22 cellular contexts compared by ENCODE assay signal in genomic region chr17:78611636-78612035, GRCh38. TPM values are rescaled to one million over a fixed set of nuclear protein-coding genes. Genes with fewer than 3 reads are reported as not detected.
A peak's percentile ranks its signal among the peaks of the same experiment; 100 is the strongest.
DNase-seq lines count a peak whose midpoint lies in the region; ATAC-seq and TF ChIP-seq lines count a peak whose summit lies in the region.
"Had no signal": no experiment of that assay in that cellular context is flagged by ENCODE, and none has a peak within 500 bp of the region (broad histone marks: within the 10 kb centered on the region; RNA-seq: fewer than 3 reads in every experiment).

No MANE protein-coding gene starts in this region.

- peaks cover 47% of the 10 kb centered on the region for H3K4me1 ChIP-seq in stomach smooth muscle (ENCODE audit: control insufficient read depth, insufficient read depth, low read length)
- H3K4me1 ChIP-seq: Peyer's patch had no signal

- DNase-seq in NCI-H2107 treated with DMSO at 0.1 percent for 48 hours (lab: John Stamatoyannopoulos, UW; ENCODE audit: unreplicated experiment) (peak; percentile 58), NCI-H2107 (lab: John Stamatoyannopoulos, UW) (no peak), RPMI7951 (ENCODE audit: low read depth) (peak; percentile 82), fibroblast of the aortic adventitia (ENCODE audit: low read depth) (peak; percentile 78), globus pallidus (ENCODE audit: low spot score) (no peak), caudate nucleus (lab: John Stamatoyannopoulos, UW) (no peak)
- DNase-seq: 8988T; activated CD8-positive, alpha-beta T cell treated with anti-CD3 and anti-CD28 coated beads, Interleukin-2, amount 10 ng/mL, durations not matched to agents 7 days and 5 days; activated T-cell treated with anti-CD3 and anti-CD28 coated beads, Interleukin-2, amount 50 U/mL, for 24 hours; C1 segment of cervical spinal cord; DMS 273 treated with DMSO at 0.1 percent for 48 hours; gastrocnemius medialis; left colon; nucleus accumbens; Peyer's patch; right cardiac atrium; stimulated activated naive B cell treated with anti-CD40 and anti-IgM and Interleukin-4, amounts not matched to agents 10 μg/mL and 1 μg/mL and 100 μg/mL, for 72 hours; tibial artery had no signal

- peak overlapping the region; percentile 79 for H3K27ac ChIP-seq in stomach smooth muscle (ENCODE audit: low read length)
- no peak overlapping the region for H3K27ac ChIP-seq in caudate nucleus (ENCODE audit: low read depth, low read length)
- H3K27ac ChIP-seq: gastrocnemius medialis, Peyer's patch, tibial artery had no signal

- no peaks in the 10 kb centered on the region for H3K27me3 ChIP-seq in stomach smooth muscle (ENCODE audit: control insufficient read depth in 1 of 2, insufficient read depth in 2 of 2, low read length in 2 of 2)
- H3K27me3 ChIP-seq: Peyer's patch, tibial artery had no signal

- no peak for ATAC-seq in GM21367 (IDR thresholded peaks at IDR 0.05; ENCODE audit: unreplicated experiment)
- ATAC-seq: activated CD4-positive, CD25-positive, alpha-beta regulatory T cell treated with anti-CD3 and anti-CD28 coated beads, Interleukin-2, amount 50 U/mL, for 24 hours; activated CD8-positive, alpha-beta T cell treated with anti-CD3 and anti-CD28 coated beads, Interleukin-2, amount 10 ng/mL, durations not matched to agents 7 days and 5 days; left colon; stimulated activated naive B cell treated with anti-CD40 and anti-IgM and Interleukin-4, amounts not matched to agents 10 μg/mL and 1 μg/mL and 100 μg/mL, for 72 hours had no signal

- H3K4me3 ChIP-seq in fibroblast of the aortic adventitia (ENCODE audit: low read depth, low read length) (no peak overlapping the region), stomach smooth muscle (ENCODE audit: low read length in 2 of 2) (peak overlapping the region in 1 of 2 donors; percentile 29)
- H3K4me3 ChIP-seq: coronary artery, gastrocnemius medialis, Peyer's patch, tibial artery had no signal

- no peak for TF ChIP-seq CTCF in fibroblast of the aortic adventitia (IDR thresholded peaks at IDR 0.05; ENCODE audit: insufficient read depth, low read length)

- no peaks in the 10 kb centered on the region for H3K36me3 ChIP-seq in stomach smooth muscle (ENCODE audit: control insufficient read depth in 2 of 2, insufficient read depth in 2 of 2, low read length in 2 of 2)
- H3K36me3 ChIP-seq: gastrocnemius medialis, Peyer's patch, tibial artery had no signal

- H3K9me3 ChIP-seq in stomach smooth muscle (ENCODE audit: control insufficient read depth in 2 of 2, low read length in 2 of 2): no peaks in the 10 kb centered on the region
- H3K9me3 ChIP-seq: gastrocnemius medialis, Peyer's patch, tibial artery had no signal

- no peak overlapping the region for H3K9ac ChIP-seq in stomach smooth muscle (ENCODE audit: low read length in 2 of 2)

RNA-seq across cellular contexts. Expression of gene DNAH17, which starts 34.4 kb away (rescaled TPM):
- total RNA-seq in RPMI7951 (2014; rRNA removed; shearing (Covaris generic)): 0.12 and 0.59 TPM in 2 replicates
- not detected in 2 replicates for total RNA-seq in fibroblast of the aortic adventitia (ENCODE audit: low replicate concordance)
- total RNA-seq: left colon had no signal

Comparison
In these comparisons a context has a peak if more than half of its experiments do, and no peak if none do; other contexts are left out.
1. DNase-seq: peak in NCI-H2107 treated with DMSO at 0.1 percent for 48 hours (single experiment), RPMI7951 (single experiment) and fibroblast of the aortic adventitia (single experiment); none in NCI-H2107 (single experiment), globus pallidus (single experiment) and caudate nucleus (0 of 61).